Comparison of ENCODE assay signal across 1 cellular context in genomic region chr9:70484232-70485130, GRCh38.
A peak's percentile ranks its signal among the peaks of the same experiment; 100 is the strongest.
TF ChIP-seq lines count a peak whose summit lies in the region.

No MANE protein-coding gene starts in this region.

TF ChIP-seq in K562, 482 proteins besides CTCF, POLR2A, EP300 and RAD21 (continued from another document and continues in another):
- TF ChIP-seq JUND (IDR thresholded peaks at IDR 0.05; ENCODE audit: borderline replicate concordance, low read depth, low read length) (peak; percentile 54), JUND (tag; IDR thresholded peaks at IDR 0.05; ENCODE audit: borderline replicate concordance, low read depth, low read length) (peak; percentile 76), ILF3 (IDR thresholded peaks at IDR 0.05; ENCODE audit: borderline replicate concordance) (0 out of 2 replicates have a peak, but pooled peaks have one; percentile 1), CREB3 (tag; conservative IDR thresholded peaks at IDR 0.05; ENCODE audit: low read depth) (no peak), NEUROD1 (IDR thresholded peaks at IDR 0.05; ENCODE audit: borderline replicate concordance, low read depth, low read length, partially characterized antibody) (no peak), DEAF1 (CRISPR knock-in tag; IDR thresholded peaks at IDR 0.05) (peak; percentile 59), MGA (IDR thresholded peaks at IDR 0.05) (no peak), NFIC (IDR thresholded peaks at IDR 0.05) (no peak), NBN (IDR thresholded peaks at IDR 0.05; ENCODE audit: low read depth) (no peak), TOE1 (IDR thresholded peaks at IDR 0.05; ENCODE audit: borderline replicate concordance) (no peak), TOE1 (CRISPR knock-in tag; IDR thresholded peaks at IDR 0.05; ENCODE audit: borderline replicate concordance, low read depth) (no peak), RBM39 (optimal IDR thresholded peaks at IDR 0.05; ENCODE audit: low read depth, low read length) (no peak), THRAP3 (IDR thresholded peaks at IDR 0.05; ENCODE audit: borderline replicate concordance) (no peak), ZFP36 (IDR thresholded peaks at IDR 0.05; ENCODE audit: low read depth, low read length, partially characterized antibody) (no peak), CHD1 (IDR thresholded peaks at IDR 0.05; ENCODE audit: low read length) (no peak), HMG20B (CRISPR knock-in tag; IDR thresholded peaks at IDR 0.05) (no peak), CXXC5 (CRISPR knock-in tag; IDR thresholded peaks at IDR 0.05) (peak; percentile 12; the same call in 1 of the 2 replicates), CTCFL (IDR thresholded peaks at IDR 0.05; ENCODE audit: borderline replicate concordance, insufficient read depth, low read depth, low read length, poor library complexity, severe bottlenecking) (no peak), MLLT1 (IDR thresholded peaks at IDR 0.05) (peak in 1 of 2 experiments; percentile 39; a peak in 1 of 4 replicates), NFRKB (IDR thresholded peaks at IDR 0.05; ENCODE audit: low read depth) (0 out of 2 replicates have a peak, but pooled peaks have one; percentile 6), LEF1 (IDR thresholded peaks at IDR 0.05) (0 out of 2 replicates have a peak, but pooled peaks have one; percentile 29), ZBTB33 (CRISPR knock-in tag; IDR thresholded peaks at IDR 0.05) (no peak), ZC3H11A (IDR thresholded peaks at IDR 0.05; ENCODE audit: low read depth, low read length) (no peak), DLX4 (CRISPR knock-in tag; IDR thresholded peaks at IDR 0.05) (no peak), UBTF (IDR thresholded peaks at IDR 0.05; ENCODE audit: borderline replicate concordance in 1 of 2, low read depth in 2 of 2, low read length in 2 of 2) (no peak), BACH1 (tag; IDR thresholded peaks at IDR 0.05) (no peak), PHB (CRISPR knock-in tag; IDR thresholded peaks at IDR 0.05) (no peak), U2AF1 (optimal IDR thresholded peaks at IDR 0.05; ENCODE audit: low read depth, low read length) (no peak), GABPB1 (CRISPR knock-in tag; IDR thresholded peaks at IDR 0.05) (no peak), JUN (IDR thresholded peaks at IDR 0.05; ENCODE audit: borderline replicate concordance, low read depth, low read length) (no peak), JUN (CRISPR knock-in tag; IDR thresholded peaks at IDR 0.05; ENCODE audit: borderline replicate concordance) (no peak), ZFX (CRISPR knock-in tag; IDR thresholded peaks at IDR 0.05) (no peak), XRCC5 (IDR thresholded peaks at IDR 0.05; ENCODE audit: low read depth, low read length) (no peak), WHSC1 (IDR thresholded peaks at IDR 0.05; ENCODE audit: low read length) (no peak), TAF1 (IDR thresholded peaks at IDR 0.05; ENCODE audit: control insufficient read depth, extremely low read depth, insufficient read depth, low read length, severe bottlenecking) (no peak)
